9 cellular contexts compared by ENCODE assay signal in the genomic region with DNA sequence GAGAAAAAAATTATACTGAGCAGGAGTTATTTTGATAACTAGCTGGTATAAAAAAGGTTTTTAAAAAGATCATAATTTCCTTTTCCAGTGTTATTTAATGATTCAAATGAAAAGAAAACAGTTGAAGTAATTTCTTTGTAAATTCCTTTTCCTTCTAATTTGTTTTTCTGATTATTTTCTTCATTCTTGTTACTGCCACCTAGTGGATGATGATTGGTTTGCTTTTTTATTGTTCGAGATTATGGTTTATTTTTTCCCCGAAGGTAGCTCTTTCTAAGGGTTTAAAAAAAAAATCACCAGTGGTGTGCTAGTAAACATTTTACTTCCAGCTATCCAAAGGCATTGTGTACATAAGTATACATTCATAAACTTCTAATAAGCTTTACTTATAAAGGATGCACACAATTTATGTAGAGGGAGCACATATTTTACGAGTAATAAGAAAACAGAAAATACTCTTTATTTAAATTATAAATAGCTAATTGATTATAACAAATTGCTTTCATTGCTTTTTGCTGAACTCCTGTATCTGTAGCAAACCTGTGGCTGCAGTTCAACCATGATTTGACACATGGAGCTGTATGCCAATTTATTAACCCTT.
A peak's percentile ranks its signal among the peaks of the same experiment; 100 is the strongest.
DNase-seq lines count a peak whose midpoint lies in the region; ATAC-seq and TF ChIP-seq lines count a peak whose summit lies in the region.
"Had no signal": no experiment of that assay in that cellular context is flagged by ENCODE, and none has a peak within 500 bp of the region (broad histone marks: within the 10 kb centered on the region; RNA-seq: fewer than 3 reads in every experiment).

No MANE protein-coding gene starts in this region.

- no peaks in the 10 kb centered on the region for H3K9me2 ChIP-seq in Karpas-422 (replicated peaks; ENCODE audit: insufficient read depth, low read length)

- no peaks in the 10 kb centered on the region for H3K9me3 Mint-ChIP-seq in Calu3 (ENCODE audit: low read depth, unreplicated experiment)

- in situ Hi-C loops in brain microvascular endothelial cell (cut with HindIII; ENCODE audit: low pct_ligation_motif_present, low sequenced_read_pairs), result no loop called here

- no peaks in the 10 kb centered on the region for H3K36me3 Mint-ChIP-seq in Calu3 (ENCODE audit: insufficient read depth, unreplicated experiment)

- H3K27me3 ChIP-seq in Karpas-422 (ENCODE audit: low read length) (no peaks in the 10 kb centered on the region), brain microvascular endothelial cell (replicated peaks) (no peaks in the 10 kb centered on the region)

- CTCF ChIA-PET in Calu3 (lab: Charles Lee), result interaction anchor here (0.6 kb wide), 1 partner anchor 25 kb away, joined by 5 read pairs; no protein-coding TSS in a partner anchor

- H3K27me3 Mint-ChIP-seq in Calu3 (ENCODE audit: unreplicated experiment), result no peaks in the 10 kb centered on the region

- no peaks in the 10 kb centered on the region for H4K20me1 ChIP-seq in Karpas-422 (ENCODE audit: insufficient read depth, low read depth, low read length)

- intact Hi-C loops in Calu3 (cut with micrococcal nuclease; ENCODE audit: unreplicated experiment), result no loop called here

- H3K27ac ChIP-seq in Karpas-422 (ENCODE audit: low read length), result no peak overlapping the region
- H3K27ac ChIP-seq in brain microvascular endothelial cell, result no peak overlapping the region

- H3K4me3 ChIP-seq in Karpas-422 (ENCODE audit: low read length), result no peak overlapping the region
- H3K4me3 ChIP-seq in brain microvascular endothelial cell (ENCODE audit: low read depth, low read length), result no peak overlapping the region

- DNase-seq in Calu3 (no peak), Karpas-422 (peak; percentile 62), brain microvascular endothelial cell (no peak), middle frontal gyrus (ENCODE audit: extremely low spot score, low spot score) (peak; percentile 14), HuH-7.5 (ENCODE audit: low spot score) (no peak), DMS153 treated with DMSO at 0.1 percent for 48 hours (lab: John Stamatoyannopoulos, UW; ENCODE audit: unreplicated experiment) (no peak)
- DNase-seq: stimulated activated CD4-positive, alpha-beta T cell treated with anti-CD3 and anti-CD28 coated beads, Interleukin-2, amount 100 ng/mL, for 48 hours had no signal

- no peak overlapping the region for H3K27ac Mint-ChIP-seq in Calu3 (ENCODE audit: unreplicated experiment)

- no TSS peak for BruUV-seq in Calu3 (replicated peaks; lab: Mats Ljungman, UMichigan)

- no peak overlapping the region for H2AFZ ChIP-seq in Karpas-422 (ENCODE audit: low read length)

- no peaks in the 10 kb centered on the region for H3K9me3 ChIP-seq in Karpas-422 (ENCODE audit: low read length)

- H3K36me3 ChIP-seq in Karpas-422 (ENCODE audit: insufficient read depth, low read length) (no peaks in the 10 kb centered on the region), brain microvascular endothelial cell (replicated peaks) (no peaks in the 10 kb centered on the region)

- no peak overlapping the region for H3K4me3 Mint-ChIP-seq in Calu3 (ENCODE audit: low read depth, unreplicated experiment)

- H3K4me2 ChIP-seq in Karpas-422 (ENCODE audit: low read depth, low read length, poor library complexity, severe bottlenecking), result no peak overlapping the region

- peak; percentile 33 for TF ChIP-seq CTCF in Calu3 (IDR thresholded peaks at IDR 0.05; ENCODE audit: unreplicated experiment)
- peak; percentile 27 for TF ChIP-seq CTCF in brain microvascular endothelial cell (IDR thresholded peaks at IDR 0.05; ENCODE audit: low read depth, low read length, missing control alignments)

- H3K9ac ChIP-seq in Karpas-422 (ENCODE audit: low read length), result no peak overlapping the region

- no peaks in the 10 kb centered on the region for H3K4me1 ChIP-seq in Karpas-422 (ENCODE audit: low read length)

- ATAC-seq in GM19023 (IDR thresholded peaks at IDR 0.05; ENCODE audit: unreplicated experiment) (no peak), HG02884 (IDR thresholded peaks at IDR 0.05; ENCODE audit: unreplicated experiment) (no peak)

- no peaks in the 10 kb centered on the region for H3K79me2 ChIP-seq in Karpas-422 (ENCODE audit: low read length)

- H3K4me1 Mint-ChIP-seq in Calu3 (ENCODE audit: low read depth, unreplicated experiment), result no peaks in the 10 kb centered on the region

Comparison
In these comparisons a context has a peak if more than half of its experiments do, and no peak if none do; other contexts are left out.
1. DNase-seq: peak in Karpas-422 (single experiment) and middle frontal gyrus (single experiment); none in Calu3 (single experiment), brain microvascular endothelial cell (single experiment), HuH-7.5 (single experiment) and DMS153 treated with DMSO at 0.1 percent for 48 hours (single experiment).